Comparison of ENCODE assay signal across 18 cellular contexts in the genomic region with DNA sequence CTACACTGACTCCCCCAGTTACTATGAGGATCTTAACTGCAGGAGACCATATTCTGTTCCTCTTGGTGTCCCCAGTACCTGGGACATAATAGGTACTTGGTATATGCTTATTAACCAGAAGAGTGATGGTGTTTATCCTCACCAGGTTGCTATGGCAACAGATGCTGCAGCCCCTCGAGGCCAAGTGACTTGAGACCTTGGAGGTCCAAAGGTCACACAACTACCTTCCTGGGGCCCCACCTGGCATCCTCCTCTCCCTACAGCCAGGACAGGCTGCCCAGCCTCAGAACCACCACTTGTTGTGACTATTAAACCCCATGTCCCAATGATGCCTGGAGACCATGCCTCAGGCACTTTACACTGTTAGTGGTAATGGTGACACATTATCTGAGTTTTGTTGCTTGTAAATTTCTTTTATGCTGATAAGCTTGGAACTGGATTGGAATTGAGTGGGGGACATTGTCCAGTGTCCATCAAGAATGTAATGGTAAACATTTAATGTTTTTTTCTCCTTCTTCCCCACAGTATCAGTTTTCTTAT.
DNase-seq lines count a peak whose midpoint lies in the region; ATAC-seq and TF ChIP-seq lines count a peak whose summit lies in the region.
"Had no signal": no experiment of that assay in that cellular context is flagged by ENCODE, and none has a peak within 500 bp of the region (broad histone marks: within the 10 kb centered on the region; RNA-seq: fewer than 3 reads in every experiment).

No MANE protein-coding gene starts in this region.

- H3K9ac ChIP-seq in OCI-LY1 (ENCODE audit: low read length) = peak overlapping the region; percentile 59; the same call in 1 of the 2 replicates

- peak overlapping the region; percentile 96; the same call in 1 of the 2 replicates for H3K4me2 ChIP-seq in OCI-LY1 (ENCODE audit: low read length)

- H4K20me1 ChIP-seq in OCI-LY1 (ENCODE audit: insufficient read depth, low read length) = no peaks in the 10 kb centered on the region

- H3F3A ChIP-seq in OCI-LY1 (ENCODE audit: insufficient read depth, low read length) = no peaks in the 10 kb centered on the region

- no peak overlapping the region for H3K4me3 Mint-ChIP-seq in stimulated activated memory B cell treated with anti-CD40 and anti-IgM and Interleukin-4, amounts not matched to agents 10 μg/mL and 1 μg/mL and 100 μg/mL, for 72 hours
- H3K4me3 Mint-ChIP-seq: activated CD4-positive, alpha-beta T cell treated with anti-CD3 and anti-CD28 coated beads, Interleukin-2, amount 10 ng/mL, durations not matched to agents 7 days and 5 days; CD4-positive, alpha-beta memory T cell had no signal

- H3K36me3 Mint-ChIP-seq in stimulated activated memory B cell treated with anti-CD40 and anti-IgM and Interleukin-4, amounts not matched to agents 10 μg/mL and 1 μg/mL and 100 μg/mL, for 72 hours = no peaks in the 10 kb centered on the region

- TF ChIP-seq CTCF in OCI-LY1 (IDR thresholded peaks at IDR 0.05; ENCODE audit: low read length) = no peak
- TF ChIP-seq CTCF in dorsolateral prefrontal cortex (IDR thresholded peaks at IDR 0.05 in 54 of 56, conservative IDR thresholded peaks at IDR 0.05 in 2 of 56; ENCODE audit: low read depth in 1 of 56, partially characterized antibody in 56 of 56) = no peak

- H3K4me1 Mint-ChIP-seq in stimulated activated memory B cell treated with anti-CD40 and anti-IgM and Interleukin-4, amounts not matched to agents 10 μg/mL and 1 μg/mL and 100 μg/mL, for 72 hours = peaks cover 64% of the 10 kb centered on the region

- no peaks in the 10 kb centered on the region for H3K27me3 Mint-ChIP-seq in stimulated activated memory B cell treated with anti-CD40 and anti-IgM and Interleukin-4, amounts not matched to agents 10 μg/mL and 1 μg/mL and 100 μg/mL, for 72 hours
- H3K27me3 Mint-ChIP-seq: activated CD4-positive, alpha-beta T cell treated with anti-CD3 and anti-CD28 coated beads, Interleukin-2, amount 10 ng/mL, durations not matched to agents 7 days and 5 days; CD4-positive, alpha-beta memory T cell had no signal

- no peak overlapping the region for H2AFZ ChIP-seq in OCI-LY1 (ENCODE audit: low read length)

- no peaks in the 10 kb centered on the region for H3K9me2 ChIP-seq in OCI-LY1 (ENCODE audit: low read depth, low read length)

- DNase-seq in NCI-H82 (lab: John Stamatoyannopoulos, UW) (peak; percentile 40), NCI-H82 treated with DMSO at 0.1 percent for 48 hours (lab: John Stamatoyannopoulos, UW; ENCODE audit: unreplicated experiment) (no peak), dorsolateral prefrontal cortex (no peak), DMS153 treated with DMSO at 0.1 percent for 48 hours (lab: John Stamatoyannopoulos, UW; ENCODE audit: unreplicated experiment) (no peak), AG08395 (ENCODE audit: low spot score) (no peak), AG08396 (ENCODE audit: low spot score) (no peak)
- DNase-seq: activated CD4-positive, alpha-beta T cell treated with anti-CD3 and anti-CD28 coated beads, Interleukin-2, amount 10 ng/mL, durations not matched to agents 7 days and 5 days; activated CD8-positive, alpha-beta memory T cell treated with anti-CD3 and anti-CD28 coated beads, Interleukin-2, amount 50 U/mL, for 48 hours; amniotic stem cell; CD4-positive, alpha-beta memory T cell; effector CD4-positive, alpha-beta T cell; left cardiac atrium; retina; stimulated activated CD8-positive, alpha-beta memory T cell treated with anti-CD3 and anti-CD28 coated beads, Interleukin-4, amount 100 ng/mL, for 48 hours; testis had no signal

- peak overlapping the region; percentile 27 for H3K4me3 ChIP-seq in OCI-LY1 (ENCODE audit: low read depth, low read length, poor library complexity, severe bottlenecking)
- no peak overlapping the region for H3K4me3 ChIP-seq in dorsolateral prefrontal cortex
- H3K4me3 ChIP-seq: testis had no signal

- no peaks in the 10 kb centered on the region for H3K9me3 Mint-ChIP-seq in stimulated activated memory B cell treated with anti-CD40 and anti-IgM and Interleukin-4, amounts not matched to agents 10 μg/mL and 1 μg/mL and 100 μg/mL, for 72 hours
- H3K9me3 Mint-ChIP-seq: activated CD4-positive, alpha-beta T cell treated with anti-CD3 and anti-CD28 coated beads, Interleukin-2, amount 10 ng/mL, durations not matched to agents 7 days and 5 days; CD4-positive, alpha-beta memory T cell had no signal

- no peak for ATAC-seq in stimulated activated memory B cell treated with anti-CD40 and anti-IgM and Interleukin-4, amounts not matched to agents 10 μg/mL and 1 μg/mL and 100 μg/mL, for 72 hours
- ATAC-seq: esophagus mucosa had no signal

- H3K27ac Mint-ChIP-seq in stimulated activated memory B cell treated with anti-CD40 and anti-IgM and Interleukin-4, amounts not matched to agents 10 μg/mL and 1 μg/mL and 100 μg/mL, for 72 hours = peak overlapping the region; percentile 12
- H3K27ac Mint-ChIP-seq: activated CD4-positive, alpha-beta T cell treated with anti-CD3 and anti-CD28 coated beads, Interleukin-2, amount 10 ng/mL, durations not matched to agents 7 days and 5 days had no signal

- H3K27me3 ChIP-seq in OCI-LY1 (ENCODE audit: insufficient read depth, low read length) (no peaks in the 10 kb centered on the region), dorsolateral prefrontal cortex (no peaks in the 10 kb centered on the region)
- H3K27me3 ChIP-seq: testis had no signal

- no peaks in the 10 kb centered on the region for H3K9me3 ChIP-seq in OCI-LY1 (ENCODE audit: low read length)
- H3K9me3 ChIP-seq: testis had no signal

- intact Hi-C loops in dorsolateral prefrontal cortex (cut with DNase I) = no loop called here

- peak overlapping the region; percentile 99 for H3K27ac ChIP-seq in OCI-LY1 (ENCODE audit: low read depth, low read length, poor library complexity, severe bottlenecking)
- peak overlapping the region in 36 of 59 donors; percentile 3 to 82 (median 58) for H3K27ac ChIP-seq in dorsolateral prefrontal cortex
- H3K27ac ChIP-seq: testis had no signal

- peaks cover 97% of the 10 kb centered on the region for H3K4me1 ChIP-seq in OCI-LY1 (ENCODE audit: insufficient read depth, low read length, severe bottlenecking)

- peaks cover 31% of the 10 kb centered on the region; the same call in 1 of the 2 replicates for H3K36me3 ChIP-seq in OCI-LY1 (ENCODE audit: insufficient read depth, low read length)

- H3K79me2 ChIP-seq in OCI-LY1 (ENCODE audit: insufficient read depth, low read length) = peaks cover 14% of the 10 kb centered on the region
